In genomic region chr13:23348270-23349126, GRCh38 we compare ENCODE assay signal across 17 cellular contexts.
A peak's percentile ranks its signal among the peaks of the same experiment; 100 is the strongest.
DNase-seq lines count a peak whose midpoint lies in the region; ATAC-seq and TF ChIP-seq lines count a peak whose summit lies in the region.
"Had no signal": no experiment of that assay in that cellular context is flagged by ENCODE, and none has a peak within 500 bp of the region (broad histone marks: within the 10 kb centered on the region; RNA-seq: fewer than 3 reads in every experiment).

No MANE protein-coding gene starts in this region.

- no peak overlapping the region for H3K4me3 ChIP-seq in cardiac muscle cell
- H3K4me3 ChIP-seq in gastrocnemius medialis = no peak overlapping the region
- H3K4me3 ChIP-seq: pancreas, thyroid gland had no signal

- peaks cover 99% of the 10 kb centered on the region for H3K36me3 Mint-ChIP-seq in brain
- peaks cover 85 to 96% of the 10 kb centered on the region in 2 donors for H3K36me3 Mint-ChIP-seq in activated naive CD4-positive, alpha-beta T cell treated with anti-CD3 and anti-CD28 coated beads, Interleukin-2, amount 50 U/mL, for 72 hours

- no peak overlapping the region for H3K4me3 Mint-ChIP-seq in brain
- H3K4me3 Mint-ChIP-seq: activated CD8-positive, alpha-beta T cell treated with anti-CD3 and anti-CD28 coated beads, Interleukin-2, amount 10 ng/mL, durations not matched to agents 7 days and 5 days had no signal

- H3K27me3 ChIP-seq in cardiac muscle cell = no peaks in the 10 kb centered on the region
- no peaks in the 10 kb centered on the region for H3K27me3 ChIP-seq in gastrocnemius medialis
- H3K27me3 ChIP-seq: pancreas, thyroid gland had no signal

- H3K4me1 ChIP-seq in cardiac muscle cell (ENCODE audit: low read depth) (peaks cover 9% of the 10 kb centered on the region), gastrocnemius medialis (peaks cover 20 to 27% of the 10 kb centered on the region in 2 donors)
- H3K4me1 ChIP-seq: thyroid gland had no signal

- ATAC-seq in gastrocnemius medialis (peak; percentile 31 to 49), GM21723 (IDR thresholded peaks at IDR 0.05; ENCODE audit: unreplicated experiment) (no peak)
- no peak for ATAC-seq in activated naive CD4-positive, alpha-beta T cell treated with anti-CD3 and anti-CD28 coated beads, Interleukin-2, amount 50 U/mL, for 72 hours
- ATAC-seq: activated CD8-positive, alpha-beta T cell treated with anti-CD3 and anti-CD28 coated beads, Interleukin-2, amount 10 ng/mL, durations not matched to agents 7 days and 5 days had no signal

- H3K27ac ChIP-seq in cardiac muscle cell (no peak overlapping the region), gastrocnemius medialis (peak overlapping the region; percentile 7 to 68 (median 47))
- H3K27ac ChIP-seq: pancreas, thyroid gland had no signal

- peak overlapping the region in 3 of 5 experiments; percentile 24 to 31 (median 29) for H3K27ac Mint-ChIP-seq in brain
- no peak overlapping the region for H3K27ac Mint-ChIP-seq in activated naive CD4-positive, alpha-beta T cell treated with anti-CD3 and anti-CD28 coated beads, Interleukin-2, amount 50 U/mL, for 72 hours
- H3K27ac Mint-ChIP-seq: activated CD8-positive, alpha-beta T cell treated with anti-CD3 and anti-CD28 coated beads, Interleukin-2, amount 10 ng/mL, durations not matched to agents 7 days and 5 days had no signal

- intact Hi-C loops in gastrocnemius medialis (cut with DNase I; ENCODE audit: low total_unique reads) = no loop called here

- H3K4me1 Mint-ChIP-seq in brain = peaks cover 29% of the 10 kb centered on the region

- TF ChIP-seq CTCF in brain (conservative IDR thresholded peaks at IDR 0.05) = no peak
- peak; percentile 18 for TF ChIP-seq CTCF in cardiac muscle cell (IDR thresholded peaks at IDR 0.05; ENCODE audit: low read depth, low read length)
- no peak for TF ChIP-seq CTCF in gastrocnemius medialis (IDR thresholded peaks at IDR 0.05 in 4 of 5, conservative IDR thresholded peaks at IDR 0.05 in 1 of 5)

- H3K9me3 ChIP-seq in cardiac muscle cell (ENCODE audit: low read depth) = no peaks in the 10 kb centered on the region
- H3K9me3 ChIP-seq in gastrocnemius medialis = no peaks in the 10 kb centered on the region
- H3K9me3 ChIP-seq: Caco-2, pancreas, thyroid gland had no signal

- no peaks in the 10 kb centered on the region for H3K27me3 Mint-ChIP-seq in brain

- in situ Hi-C loops in gastrocnemius medialis (cut with MboI; ENCODE audit: low sequenced_read_pairs in 4 of 4) = no loop called here

- peaks cover 0 to 4% (median 0%) of the 10 kb centered on the region in 5 experiments for H3K9me3 Mint-ChIP-seq in brain
- peaks cover 4 to 13% of the 10 kb centered on the region in 2 donors for H3K9me3 Mint-ChIP-seq in activated naive CD4-positive, alpha-beta T cell treated with anti-CD3 and anti-CD28 coated beads, Interleukin-2, amount 50 U/mL, for 72 hours

- H3K36me3 ChIP-seq in cardiac muscle cell = peaks cover 3% of the 10 kb centered on the region
- peaks cover 0 to 17% of the 10 kb centered on the region in 2 donors for H3K36me3 ChIP-seq in gastrocnemius medialis
- H3K36me3 ChIP-seq: pancreas, thyroid gland had no signal

- TF ChIP-seq POLR2A in gastrocnemius medialis (IDR thresholded peaks at IDR 0.05) = no peak

- DNase-seq in NCI-H1417 (lab: John Stamatoyannopoulos, UW) (peak in 2 of 3 experiments; percentile 4 to 39), NCI-H1417 treated with DMSO at 0.1 percent for 48 hours (lab: John Stamatoyannopoulos, UW) (no peak), cardiac muscle cell (ENCODE audit: low read depth in 1 of 2, low spot score in 1 of 2) (peak; percentile 13), gastrocnemius medialis (no peak), DMS79 (lab: John Stamatoyannopoulos, UW) (no peak)
- DNase-seq in activated naive CD4-positive, alpha-beta T cell treated with anti-CD3 and anti-CD28 coated beads, Interleukin-2, amount 50 U/mL, for 72 hours (ENCODE audit: low spot score in 2 of 2) = no peak
- DNase-seq: activated CD8-positive, alpha-beta T cell treated with anti-CD3 and anti-CD28 coated beads, Interleukin-2, amount 10 ng/mL, durations not matched to agents 7 days and 5 days; activated naive CD4-positive, alpha-beta T cell; Caco-2; midbrain; NCI-H526; pancreas; SHP77; stimulated activated CD4-positive, alpha-beta T cell treated with anti-CD3 and anti-CD28 coated beads, Interleukin-15, amount 100 ng/mL, for 24 hours; thyroid gland had no signal

Comparison
In these comparisons a context has a peak if more than half of its experiments do, and no peak if none do; other contexts are left out.
1. DNase-seq: peak in NCI-H1417 (2 of 3) and cardiac muscle cell (2 of 2); none in NCI-H1417 treated with DMSO at 0.1 percent for 48 hours (single experiment), gastrocnemius medialis (0 of 2), DMS79 (single experiment) and activated naive CD4-positive, alpha-beta T cell treated with anti-CD3 and anti-CD28 coated beads, Interleukin-2, amount 50 U/mL, for 72 hours (0 of 2).
2. H3K27ac Mint-ChIP-seq: peak in brain (3 of 5); none in activated naive CD4-positive, alpha-beta T cell treated with anti-CD3 and anti-CD28 coated beads, Interleukin-2, amount 50 U/mL, for 72 hours (0 of 2).
3. ATAC-seq: peak in gastrocnemius medialis (2 of 2); none in GM21723 (single experiment) and activated naive CD4-positive, alpha-beta T cell treated with anti-CD3 and anti-CD28 coated beads, Interleukin-2, amount 50 U/mL, for 72 hours (0 of 2).